10 cellular contexts compared by ENCODE assay signal in the genomic region with DNA sequence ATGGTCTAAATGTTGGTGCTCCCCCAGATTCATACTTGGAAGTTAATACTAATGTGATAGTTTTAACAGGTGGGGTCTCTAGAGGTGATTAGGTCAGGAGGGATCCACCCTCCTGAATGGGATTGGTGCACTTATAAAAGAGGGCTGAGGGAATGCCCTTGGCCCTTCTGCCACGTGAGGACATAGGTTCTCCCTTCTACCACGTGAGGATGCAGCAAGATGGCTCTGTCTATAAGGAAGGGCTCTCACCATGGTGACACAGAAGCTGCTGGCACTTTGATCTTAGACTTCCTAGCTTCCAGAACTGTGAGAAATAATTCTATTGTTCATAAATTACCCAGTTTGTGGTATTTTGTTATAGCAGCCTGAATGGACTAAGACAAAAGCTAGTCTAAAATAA. TPM values are rescaled to one million over a fixed set of nuclear protein-coding genes. Genes with fewer than 3 reads are reported as not detected.
DNase-seq lines count a peak whose midpoint lies in the region; ATAC-seq and TF ChIP-seq lines count a peak whose summit lies in the region.
"Had no signal": no experiment of that assay in that cellular context is flagged by ENCODE, and none has a peak within 500 bp of the region (broad histone marks: within the 10 kb centered on the region; RNA-seq: fewer than 3 reads in every experiment).

No MANE protein-coding gene starts in this region.

- no peak overlapping the region for H4K91ac ChIP-seq in trophoblast cell (ENCODE audit: low read depth, low read length)

- no peak overlapping the region for H3K27ac ChIP-seq in PC-3 (ENCODE audit: low read length)
- H3K27ac ChIP-seq in esophagus squamous epithelium, result no peak overlapping the region
- H3K27ac ChIP-seq in trophoblast cell (ENCODE audit: low read depth, low read length), result no peak overlapping the region

- H2AFZ ChIP-seq in PC-3 (ENCODE audit: low read length) (peak overlapping the region; percentile 99; the same call in 1 of the 2 replicates), trophoblast cell (ENCODE audit: insufficient read depth, low read length, poor library complexity) (no peak overlapping the region)

- no peak overlapping the region for H2BK5ac ChIP-seq in trophoblast cell (ENCODE audit: low read depth, low read length, poor library complexity)

- no peak overlapping the region for H3K14ac ChIP-seq in trophoblast cell (ENCODE audit: low read length)

- H3K9me3 ChIP-seq in PC-3 (ENCODE audit: low read length), result no peaks in the 10 kb centered on the region
- H3K9me3 ChIP-seq in esophagus squamous epithelium, result no peaks in the 10 kb centered on the region
- no peaks in the 10 kb centered on the region for H3K9me3 ChIP-seq in trophoblast cell (ENCODE audit: insufficient read depth, low read depth, low read length)

- H3K23ac ChIP-seq in trophoblast cell (ENCODE audit: low read length), result no peak overlapping the region

- no peaks in the 10 kb centered on the region for H3K9me2 ChIP-seq in PC-3 (replicated peaks; ENCODE audit: low read length)

- peak overlapping the region; percentile 95 for H3K4me2 ChIP-seq in PC-3 (ENCODE audit: low read length)
- H3K4me2 ChIP-seq in trophoblast cell (ENCODE audit: low read length), result peak overlapping the region; percentile 58

- no peak overlapping the region for H2BK12ac ChIP-seq in trophoblast cell (ENCODE audit: low read length)

- H3K79me2 ChIP-seq in PC-3 (ENCODE audit: low read length) (peaks cover 4% of the 10 kb centered on the region; the same call in 1 of the 2 replicates), trophoblast cell (ENCODE audit: control insufficient read depth, insufficient read depth, low read length, poor library complexity) (peaks cover 6% of the 10 kb centered on the region)

- peak overlapping the region; percentile 50 for H3K18ac ChIP-seq in trophoblast cell (ENCODE audit: low read length)

- TF ChIP-seq CTCF in PC-3 (conservative IDR thresholded peaks at IDR 0.05; ENCODE audit: low read depth, low read length) (no peak), esophagus squamous epithelium (IDR thresholded peaks at IDR 0.05) (no peak)

- no peaks in the 10 kb centered on the region for H3F3A ChIP-seq in PC-3 (ENCODE audit: low read length, unreplicated experiment)

- DNase-seq in EH (ENCODE audit: low read depth) (peak; percentile 4), PC-3 (no peak), esophagus squamous epithelium (lab: John Stamatoyannopoulos, UW) (no peak), trophoblast cell (no peak), NCI-H1694 treated with DMSO at 0.1 percent for 48 hours (lab: John Stamatoyannopoulos, UW) (no peak), epidermal melanocyte (ENCODE audit: insufficient read length, low spot score) (no peak)
- DNase-seq: stimulated activated CD8-positive, alpha-beta memory T cell treated with anti-CD3 and anti-CD28 coated beads, Interleukin-4, amount 100 ng/mL, for 48 hours; T1000 had no signal

- TF ChIP-seq POLR2A in esophagus squamous epithelium (IDR thresholded peaks at IDR 0.05), result no peak

- no peaks in the 10 kb centered on the region for H3K36me3 ChIP-seq in PC-3 (ENCODE audit: low read depth, low read length)
- H3K36me3 ChIP-seq in esophagus squamous epithelium, result peaks cover 0 to 24% (median 0%) of the 10 kb centered on the region in 3 donors
- peaks cover 2 to 4% of the 10 kb centered on the region in 2 experiments for H3K36me3 ChIP-seq in trophoblast cell (ENCODE audit: control insufficient read depth in 1 of 2, insufficient read depth in 2 of 2, low read length in 2 of 2)

- H3K9ac ChIP-seq in PC-3 (ENCODE audit: low read length), result no peak overlapping the region
- no peak overlapping the region for H3K9ac ChIP-seq in trophoblast cell (ENCODE audit: low read length)

- no peak overlapping the region for H3K4ac ChIP-seq in trophoblast cell (ENCODE audit: low read depth, low read length)

- H3K4me1 ChIP-seq in PC-3 (ENCODE audit: insufficient read depth, low read length), result peaks cover 7% of the 10 kb centered on the region; the same call in 1 of the 2 replicates
- peaks cover 0 to 35% (median 3%) of the 10 kb centered on the region in 3 donors for H3K4me1 ChIP-seq in esophagus squamous epithelium
- H3K4me1 ChIP-seq in trophoblast cell (ENCODE audit: control insufficient read depth in 1 of 2, insufficient read depth in 2 of 2, low read length in 2 of 2), result peaks cover 0 to 7% of the 10 kb centered on the region in 2 experiments

- no peaks in the 10 kb centered on the region for H4K20me1 ChIP-seq in PC-3 (ENCODE audit: low read length)

- H3K4me3 ChIP-seq in PC-3 (ENCODE audit: low read length), result peak overlapping the region; percentile 86
- peak overlapping the region in 3 of 4 donors; percentile 55 to 78 (median 63) for H3K4me3 ChIP-seq in esophagus squamous epithelium
- H3K4me3 ChIP-seq in trophoblast cell (ENCODE audit: low read depth, low read length), result no peak overlapping the region

- ATAC-seq in PC-3, result no peak
- ATAC-seq in GM21381 (IDR thresholded peaks at IDR 0.05; ENCODE audit: unreplicated experiment), result no peak
- ATAC-seq in HG03460 (IDR thresholded peaks at IDR 0.05; ENCODE audit: unreplicated experiment), result no peak

- H4K8ac ChIP-seq in trophoblast cell (ENCODE audit: low read depth, low read length), result no peak overlapping the region

- WGBS in esophagus squamous epithelium, 2 donors, result 55 to 92% methylated on average over 2 of the region's 2 CpGs
- WGBS in trophoblast cell (ENCODE audit: extremely low coverage, insufficient coverage, insufficient read length), result no CpG with 5 or more reads among the region's 2 CpGs

- POLR2A ChIA-PET in PC-3 (lab: Charles Lee; ENCODE audit: unreplicated experiment), result no interaction called here

- no peak overlapping the region for H4K12ac ChIP-seq in trophoblast cell (ENCODE audit: low read depth, low read length)

- H2AK5ac ChIP-seq in trophoblast cell (ENCODE audit: low read length), result no peak overlapping the region

- no TSS peak for BruUV-seq in PC-3 (replicated peaks; lab: Mats Ljungman, UMichigan)

- no peak overlapping the region for H2BK120ac ChIP-seq in trophoblast cell (ENCODE audit: insufficient read depth, low read length, poor library complexity)

- intact Hi-C loops in PC-3 (cut with micrococcal nuclease) (no loop called here), esophagus squamous epithelium (cut with DNase I) (no loop called here)

- H3K79me1 ChIP-seq in trophoblast cell (ENCODE audit: low read length), result peaks cover 17% of the 10 kb centered on the region

- H3K27me3 ChIP-seq in PC-3 (ENCODE audit: low read length) (no peaks in the 10 kb centered on the region), esophagus squamous epithelium (peaks cover 0 to 14% (median 0%) of the 10 kb centered on the region in 4 donors), trophoblast cell (ENCODE audit: insufficient read depth, low read length) (no peaks in the 10 kb centered on the region)

- CTCF ChIA-PET in PC-3 (lab: Charles Lee), result no interaction called here

RNA-seq across cellular contexts. Expression of a gene that starts 1.1 kb away (rescaled TPM):
- total RNA-seq in PC-3 (2014; rRNA removed) (2.7 and 4.3 TPM in 2 replicates), esophagus squamous epithelium (1 to 10 TPM; 1.1 to 4.4 (median 2.2) TPM)
- polyA plus RNA-seq in trophoblast cell (2013), result 56.7 and 62.1 TPM in 2 replicates
